Comparison of ENCODE assay signal across 7 cellular contexts in the genomic region with DNA sequence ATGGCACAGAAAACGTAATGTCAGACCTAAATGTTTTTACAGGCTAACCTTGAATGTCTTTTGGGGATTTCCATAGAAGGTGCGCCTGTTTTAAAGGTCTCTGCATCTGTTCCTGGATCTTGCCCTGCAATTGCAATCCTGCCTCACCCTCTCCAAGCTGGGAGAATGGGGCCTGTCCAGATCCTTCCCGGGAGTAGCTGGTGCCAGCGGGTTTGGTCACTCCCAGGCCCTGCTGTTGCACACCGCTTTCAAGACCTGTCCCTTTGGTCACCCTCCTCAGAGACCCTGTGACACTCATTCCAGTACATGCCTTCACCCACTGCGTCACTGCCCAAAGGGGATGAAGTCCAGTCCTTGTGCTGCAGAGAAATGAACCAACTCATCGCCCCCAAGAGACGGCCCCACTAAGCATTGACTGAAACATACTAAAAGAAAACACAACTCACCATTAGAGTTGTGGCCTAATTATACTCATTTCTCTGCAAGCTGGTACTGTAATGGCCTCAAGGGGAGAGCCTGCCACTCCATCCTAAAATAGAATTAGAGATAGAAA. TPM values are rescaled to one million over a fixed set of nuclear protein-coding genes. Genes with fewer than 3 reads are reported as not detected.
DNase-seq lines count a peak whose midpoint lies in the region; ATAC-seq and TF ChIP-seq lines count a peak whose summit lies in the region.

No MANE protein-coding gene starts in this region.

- H3K4me1 ChIP-seq in OCI-LY3 (ENCODE audit: low read length): peaks cover 47% of the 10 kb centered on the region

- peak overlapping the region; percentile 74 for H3K4me3 Mint-ChIP-seq in stimulated activated memory B cell treated with anti-CD40 and anti-IgM and Interleukin-4, amounts not matched to agents 10 μg/mL and 1 μg/mL and 100 μg/mL, for 72 hours

- no peaks in the 10 kb centered on the region for H3K9me3 ChIP-seq in OCI-LY3 (ENCODE audit: insufficient read depth, low read length)

- peaks cover 40% of the 10 kb centered on the region for H3K4me1 Mint-ChIP-seq in stimulated activated memory B cell treated with anti-CD40 and anti-IgM and Interleukin-4, amounts not matched to agents 10 μg/mL and 1 μg/mL and 100 μg/mL, for 72 hours

- no peak overlapping the region; the same call in 1 of the 2 replicates for H2AFZ ChIP-seq in OCI-LY3 (ENCODE audit: low read depth, low read length)

- H3K27me3 ChIP-seq in OCI-LY3 (ENCODE audit: low read depth, low read length): no peaks in the 10 kb centered on the region

- H3K36me3 Mint-ChIP-seq in stimulated activated memory B cell treated with anti-CD40 and anti-IgM and Interleukin-4, amounts not matched to agents 10 μg/mL and 1 μg/mL and 100 μg/mL, for 72 hours: peaks cover 16% of the 10 kb centered on the region

- H3K4me2 ChIP-seq in OCI-LY3 (ENCODE audit: low read length): peak overlapping the region; percentile 94

- H3K79me2 ChIP-seq in OCI-LY3 (ENCODE audit: low read length): peaks cover 27% of the 10 kb centered on the region

- TF ChIP-seq POLR2A in GM19193 (IDR thresholded peaks at IDR 0.05; ENCODE audit: extremely low read depth, insufficient read depth, insufficient read length): peak; percentile 13

- no peaks in the 10 kb centered on the region for H3K27me3 Mint-ChIP-seq in stimulated activated memory B cell treated with anti-CD40 and anti-IgM and Interleukin-4, amounts not matched to agents 10 μg/mL and 1 μg/mL and 100 μg/mL, for 72 hours

- in situ Hi-C loops in GM13976 (cut with MboI; ENCODE audit: low sequenced_read_pairs, unreplicated experiment): loop anchor here (25.0 kb wide), 2 partner anchors 225 to 350 kb away; no protein-coding TSS in a partner anchor

- no peak for TF ChIP-seq CTCF in OCI-LY3 (IDR thresholded peaks at IDR 0.05; ENCODE audit: low read depth, low read length)
- no peak for TF ChIP-seq CTCF in GM13976 (IDR thresholded peaks at IDR 0.05; ENCODE audit: borderline replicate concordance, control extremely low read depth, extremely low read depth, insufficient read depth, missing control alignments)

- H3K27ac Mint-ChIP-seq in stimulated activated memory B cell treated with anti-CD40 and anti-IgM and Interleukin-4, amounts not matched to agents 10 μg/mL and 1 μg/mL and 100 μg/mL, for 72 hours: peak overlapping the region; percentile 100

- no peak for ATAC-seq in stimulated activated memory B cell treated with anti-CD40 and anti-IgM and Interleukin-4, amounts not matched to agents 10 μg/mL and 1 μg/mL and 100 μg/mL, for 72 hours

- peak; percentile 70 for DNase-seq in astrocyte of the hippocampus (ENCODE audit: low read depth, low spot score)
- DNase-seq in left kidney (ENCODE audit: low read depth, low spot score): peak; percentile 69
- no peak for DNase-seq in GM13976 (ENCODE audit: low spot score)
- DNase-seq in H4 (ENCODE audit: low spot score): no peak

- H3K9ac ChIP-seq in OCI-LY3 (ENCODE audit: low read length): peak overlapping the region; percentile 96

- peaks cover 11% of the 10 kb centered on the region for H4K20me1 ChIP-seq in OCI-LY3 (ENCODE audit: insufficient read depth, low read length)

- H3K36me3 ChIP-seq in OCI-LY3 (replicated peaks; ENCODE audit: low read depth, low read length): peaks cover 11% of the 10 kb centered on the region

- H3K27ac ChIP-seq in OCI-LY3 (ENCODE audit: low read length): peak overlapping the region; percentile 91

- peak overlapping the region; percentile 93 for H3K4me3 ChIP-seq in OCI-LY3 (ENCODE audit: low read length)

- no peaks in the 10 kb centered on the region for H3K9me3 Mint-ChIP-seq in stimulated activated memory B cell treated with anti-CD40 and anti-IgM and Interleukin-4, amounts not matched to agents 10 μg/mL and 1 μg/mL and 100 μg/mL, for 72 hours

RNA-seq across cellular contexts. Expression of a gene that starts 1.9 kb away (rescaled TPM):
- total RNA-seq in H4 (2014; rRNA removed; shearing (Covaris generic)): 34.3 and 43.4 TPM in 2 replicates

Comparison
In these comparisons a context has a peak if more than half of its experiments do, and no peak if none do; other contexts are left out.
1. DNase-seq: peak in astrocyte of the hippocampus (single experiment) and left kidney (single experiment); none in GM13976 (single experiment) and H4 (single experiment).